In the genomic region with DNA sequence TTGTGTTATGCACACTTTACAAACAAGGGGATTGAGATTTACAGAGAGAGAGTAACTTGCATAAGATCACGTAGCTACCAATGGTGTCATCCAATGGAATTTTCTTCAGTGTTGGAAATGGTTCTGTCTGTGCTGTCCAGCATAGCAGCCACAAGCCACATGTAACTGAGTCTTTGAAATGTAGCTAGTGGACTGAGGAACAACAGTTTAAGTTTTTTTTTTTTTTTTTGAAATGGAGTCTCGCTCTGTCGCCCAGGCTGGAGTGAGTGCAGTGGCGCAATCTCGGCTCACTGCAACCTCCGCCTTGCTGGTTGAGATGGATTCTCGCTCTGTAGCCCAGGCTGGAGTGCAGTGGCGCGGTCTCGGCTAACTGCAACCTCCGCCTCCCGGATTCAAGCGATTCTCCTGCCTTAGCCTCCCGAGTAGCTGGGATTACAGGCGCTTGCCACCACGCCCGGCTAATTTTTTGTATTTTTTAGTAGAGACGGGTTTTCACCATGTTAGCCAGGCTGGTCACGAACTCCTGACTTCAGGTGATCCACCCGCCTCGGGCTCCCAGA, we compare ENCODE assay signal across 8 cellular contexts. TPM values are rescaled to one million over a fixed set of nuclear protein-coding genes. Genes with fewer than 3 reads are reported as not detected.
DNase-seq lines count a peak whose midpoint lies in the region; ATAC-seq and TF ChIP-seq lines count a peak whose summit lies in the region.
"Not testable (repeated sequence)": the region's sequence is repeated elsewhere in the genome, so short reads cannot be mapped to it uniquely, and the experiment has no call there.

No MANE protein-coding gene starts in this region.

- not testable (repeated sequence) for H3K79me1 ChIP-seq in mesenchymal stem cell (replicated peaks; ENCODE audit: low read length, poor library complexity, severe bottlenecking)

- ATAC-seq in CD4-positive, alpha-beta T cell (ENCODE audit: poor library complexity); WTC11; aorta (ENCODE audit: low FRiP score): not testable (repeated sequence)

- H2BK12ac ChIP-seq in mesenchymal stem cell (ENCODE audit: low read length in 2 of 2), result not testable (repeated sequence)

- H3K4me3 Mint-ChIP-seq in CD4-positive, alpha-beta T cell, result peak overlapping the region; percentile 88
- H3K4me3 Mint-ChIP-seq in WTC11 (peak overlapping the region; percentile 87), chondrocyte (ENCODE audit: unreplicated experiment) (peak overlapping the region; percentile 97)

- H2BK5ac ChIP-seq in mesenchymal stem cell (ENCODE audit: low read depth, low read length, poor library complexity, severe bottlenecking), result not testable (repeated sequence)

- not testable (repeated sequence) for DNase-seq in CD4-positive, alpha-beta T cell; WTC11 (ENCODE audit: low spot score); chondrocyte (ENCODE audit: low spot score)
- DNase-seq in LHCN-M2 (ENCODE audit: low read depth), result peak; percentile 22
- peak; percentile 65 for DNase-seq in glomerular visceral epithelial cell (ENCODE audit: extremely low spot score)
- DNase-seq in mesenchymal stem cell, result peak; percentile 83
- peak in 1 of 2 donors; percentile 51 for DNase-seq in aorta

- not testable (repeated sequence) for H3K27ac ChIP-seq in CD4-positive, alpha-beta T cell (ENCODE audit: low read depth, low read length); mesenchymal stem cell (ENCODE audit: low read length, poor library complexity, severe bottlenecking); aorta (ENCODE audit: low read depth in 1 of 2, low read length in 2 of 2)
- H3K27ac ChIP-seq in rectal smooth muscle tissue (ENCODE audit: low read depth, low read length), result peak overlapping the region; percentile 96

- H3K9ac ChIP-seq in mesenchymal stem cell (ENCODE audit: low read length), result peak overlapping the region; percentile 98
- not testable (repeated sequence) for H3K9ac ChIP-seq in rectal smooth muscle tissue (ENCODE audit: low read length)

- not testable (repeated sequence) for H3K4me1 ChIP-seq in mesenchymal stem cell (ENCODE audit: control insufficient read depth, insufficient read depth, low read depth, low read length)
- H3K4me1 ChIP-seq in rectal smooth muscle tissue (ENCODE audit: control insufficient read depth, insufficient read depth, low read length), result peaks cover 15% of the 10 kb centered on the region
- peaks cover 4 to 11% of the 10 kb centered on the region in 2 donors for H3K4me1 ChIP-seq in aorta (ENCODE audit: control insufficient read depth in 1 of 2, insufficient read depth in 2 of 2, low read length in 2 of 2)

- intact Hi-C loops in CD4-positive, alpha-beta T cell (cut with DNase I, micrococcal nuclease), result not testable (repeated sequence)
- intact Hi-C loops in aorta (cut with DNase I), result loop anchor here (5.0 to 10.0 kb wide), 7 partner anchors 45 to 290 kb away; no protein-coding TSS in a partner anchor

- not testable (repeated sequence) for H3K23ac ChIP-seq in mesenchymal stem cell (ENCODE audit: low read length in 2 of 2)

- H3K27ac Mint-ChIP-seq in CD4-positive, alpha-beta T cell, result not testable (repeated sequence)
- peak overlapping the region; percentile 34 for H3K27ac Mint-ChIP-seq in WTC11
- H3K27ac Mint-ChIP-seq in chondrocyte (ENCODE audit: unreplicated experiment), result peak overlapping the region; percentile 99

- POLR2A ChIA-PET in CD4-positive, alpha-beta T cell (lab: Charles Lee), result interaction anchor here (1.9 to 2.1 kb wide), 2 partner anchors 15 to 64 kb away, joined by 5 to 6 read pairs; no protein-coding TSS in a partner anchor
- POLR2A ChIA-PET in WTC11 (lab: Charles Lee), result interaction anchor here (0.6 kb wide), 1 partner anchor 13 kb away, joined by 3 read pairs; no protein-coding TSS in a partner anchor

- peak overlapping the region in 1 of 2 experiments; percentile 88 for H3K4me3 ChIP-seq in mesenchymal stem cell (ENCODE audit: insufficient read depth in 1 of 2, low read depth in 1 of 2, low read length in 2 of 2)
- H3K4me3 ChIP-seq in rectal smooth muscle tissue (ENCODE audit: low read length), result not testable (repeated sequence)
- peak overlapping the region; percentile 84 to 96 for H3K4me3 ChIP-seq in aorta (ENCODE audit: low read length in 2 of 2)

- TF ChIP-seq CTCF in CD4-positive, alpha-beta T cell (IDR thresholded peaks at IDR 0.05); WTC11 (IDR thresholded peaks at IDR 0.05); chondrocyte (IDR thresholded peaks at IDR 0.05): not testable (repeated sequence)

- H3K27me3 Mint-ChIP-seq in CD4-positive, alpha-beta T cell; WTC11 (ENCODE audit: low read depth); chondrocyte (ENCODE audit: low read depth): not testable (repeated sequence)

- H3K14ac ChIP-seq in mesenchymal stem cell (ENCODE audit: low read length in 2 of 2), result not testable (repeated sequence)

- H2BK15ac ChIP-seq in mesenchymal stem cell (ENCODE audit: low read depth, poor library complexity, severe bottlenecking), result not testable (repeated sequence)

- not testable (repeated sequence) for H3K27me3 ChIP-seq in CD4-positive, alpha-beta T cell (ENCODE audit: control insufficient read depth, insufficient read depth, low read length); mesenchymal stem cell (ENCODE audit: control insufficient read depth in 1 of 2, insufficient read depth in 1 of 2, low read length in 2 of 2); rectal smooth muscle tissue (ENCODE audit: control insufficient read depth, insufficient read depth, low read length); aorta (ENCODE audit: control insufficient read depth in 1 of 2, insufficient read depth in 2 of 2, low read length in 1 of 2)

- H3K4me2 ChIP-seq in mesenchymal stem cell (ENCODE audit: low read length, poor library complexity, severe bottlenecking), result peak overlapping the region; percentile 57

- H3K36me3 ChIP-seq in mesenchymal stem cell (ENCODE audit: control insufficient read depth in 1 of 2, insufficient read depth in 2 of 2, low read depth in 1 of 2, low read length in 2 of 2); rectal smooth muscle tissue (ENCODE audit: control insufficient read depth, insufficient read depth, low read length); aorta (ENCODE audit: control insufficient read depth in 1 of 2, insufficient read depth in 2 of 2, low read length in 1 of 2): not testable (repeated sequence)

- not testable (repeated sequence) for H4K91ac ChIP-seq in mesenchymal stem cell (ENCODE audit: low read length)

- CTCF ChIA-PET in CD4-positive, alpha-beta T cell (lab: Charles Lee), result interaction anchor here (0.7 kb wide), 1 partner anchor 20 kb away, joined by 3 read pairs; no protein-coding TSS in a partner anchor
- CTCF ChIA-PET in WTC11 (lab: Charles Lee), result interaction anchor here (1.0 to 1.4 kb wide), 3 partner anchors 24 to 291 kb away, joined by 3 to 4 read pairs (median 3); no protein-coding TSS in a partner anchor

- not testable (repeated sequence) for H2BK120ac ChIP-seq in mesenchymal stem cell (ENCODE audit: low read depth, low read length)

- H4K8ac ChIP-seq in mesenchymal stem cell (ENCODE audit: low read length), result not testable (repeated sequence)

- not testable (repeated sequence) for H3K4ac ChIP-seq in mesenchymal stem cell (ENCODE audit: low read depth in 1 of 2, low read length in 2 of 2)

- not testable (repeated sequence) for H2AK5ac ChIP-seq in mesenchymal stem cell (ENCODE audit: low read length, severe bottlenecking)

- H3K36me3 Mint-ChIP-seq in CD4-positive, alpha-beta T cell (ENCODE audit: low read depth); WTC11; chondrocyte (ENCODE audit: low read depth): not testable (repeated sequence)

- H2AFZ ChIP-seq in mesenchymal stem cell (ENCODE audit: low read depth, low read length), result not testable (repeated sequence)

- H3K9me3 Mint-ChIP-seq in CD4-positive, alpha-beta T cell; WTC11; chondrocyte (ENCODE audit: low read depth): not testable (repeated sequence)

- 94% methylated on average over 18 of the region's 21 CpGs for WGBS in mesenchymal stem cell
- 78 to 82% methylated on average over 21 of the region's 21 CpGs for WGBS in aorta, 2 donors

- not testable (repeated sequence) for H3K9me3 ChIP-seq in CD4-positive, alpha-beta T cell (ENCODE audit: control insufficient read depth, low read length); mesenchymal stem cell (ENCODE audit: control insufficient read depth, low read length); aorta (ENCODE audit: control insufficient read depth, low read length)

- H3K18ac ChIP-seq in mesenchymal stem cell (ENCODE audit: low read depth in 1 of 2, low read length in 2 of 2), result not testable (repeated sequence)

- peaks cover 71% of the 10 kb centered on the region for H3K4me1 Mint-ChIP-seq in CD4-positive, alpha-beta T cell (ENCODE audit: low read depth)
- peaks cover 67% of the 10 kb centered on the region for H3K4me1 Mint-ChIP-seq in WTC11
- peaks cover 64% of the 10 kb centered on the region for H3K4me1 Mint-ChIP-seq in chondrocyte (ENCODE audit: low read depth)

RNA-seq across cellular contexts. Expression of gene FNDC3B, which starts 3.3 kb away (rescaled TPM):
- 10 to 100 TPM; 26.1 to 28.7 TPM for total RNA-seq in CD4-positive, alpha-beta T cell
- 38.6 and 40.4 TPM in 2 replicates for total RNA-seq in LHCN-M2 (2014; rRNA removed)
- 29.0 TPM for polyA plus RNA-seq in LHCN-M2 (2012)
- total RNA-seq in WTC11 (2021), result 40.7 to 44.5 TPM (median 42.8 TPM) in 3 replicates
- 290 to 304 TPM (median 293 TPM) in 3 replicates for total RNA-seq in chondrocyte
- polyA plus RNA-seq in mesenchymal stem cell (2013, experiment 1 of 2), result 183 TPM
- 178 TPM for polyA plus RNA-seq in mesenchymal stem cell (2013, experiment 2 of 2)
- 100 to 1,000 TPM; 223 to 239 TPM for total RNA-seq in aorta
- 10 to 100 TPM; 12.5 to 16.5 TPM for polyA plus RNA-seq in aorta
